ENCODE assay signal across 1 cellular context in genomic region chr19:13070425-13071140, GRCh38.
TF ChIP-seq lines count a peak whose summit lies in the region.

No MANE protein-coding gene starts in this region.

TF ChIP-seq in K562, 482 proteins besides CTCF, POLR2A, EP300 and RAD21:
- TF ChIP-seq NCOA6 (IDR thresholded peaks at IDR 0.05) (no peak), KAT8 (IDR thresholded peaks at IDR 0.05; ENCODE audit: low read depth) (peak; percentile 83), YY1 (IDR thresholded peaks at IDR 0.05; ENCODE audit: borderline replicate concordance in 1 of 3, control insufficient read depth in 1 of 3, extremely low read depth in 1 of 3, insufficient read depth in 3 of 3, insufficient read length in 1 of 3, insufficient replicate concordance in 2 of 3, low read depth in 1 of 3, low read length in 2 of 3) (peak; percentile 74 to 92 (median 82)), THRAP3 (IDR thresholded peaks at IDR 0.05; ENCODE audit: borderline replicate concordance) (no peak), ZBTB33 (CRISPR knock-in tag; IDR thresholded peaks at IDR 0.05) (peak; percentile 98), SAP30 (IDR thresholded peaks at IDR 0.05; ENCODE audit: borderline replicate concordance, insufficient read depth, low read depth, low read length, poor library complexity, severe bottlenecking) (peak; percentile 3), TEAD4 (IDR thresholded peaks at IDR 0.05; ENCODE audit: low read length) (peak; percentile 24; the same call in 1 of the 2 replicates), TEAD4 (CRISPR knock-in tag; IDR thresholded peaks at IDR 0.05; ENCODE audit: borderline replicate concordance) (no peak), KDM4B (IDR thresholded peaks at IDR 0.05; ENCODE audit: borderline replicate concordance in 2 of 2, low read depth in 1 of 2) (0 out of 4 replicates have a peak, but pooled peaks of 1 of the 2 experiments have one; percentile 5)
TF ChIP-seq in K562: peak in this region for 6.
